ENCODE assay signal across 16 cellular contexts in the genomic region with DNA sequence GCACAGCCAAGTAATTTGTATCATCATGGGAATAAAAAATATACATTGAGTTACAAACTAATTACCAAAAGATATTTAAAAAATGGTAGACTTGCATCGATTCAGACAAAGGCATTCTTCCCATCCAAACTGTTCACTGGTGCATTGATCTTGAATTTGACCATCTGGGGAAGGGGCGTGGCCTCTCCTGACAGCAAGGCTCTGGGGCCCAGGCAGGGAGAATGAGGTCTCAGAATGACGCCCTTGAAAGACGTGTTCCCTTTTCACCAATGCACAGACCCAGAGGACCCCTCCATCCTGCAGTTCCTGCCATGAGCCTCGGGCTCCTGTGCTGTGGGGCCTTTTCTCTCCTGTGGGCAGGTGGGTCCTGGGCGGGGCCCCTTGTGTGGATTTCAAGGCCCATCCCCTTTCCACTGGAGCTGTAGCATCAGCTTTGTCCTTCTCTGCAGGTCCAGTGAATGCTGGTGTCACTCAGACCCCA.
DNase-seq lines count a peak whose midpoint lies in the region; ATAC-seq and TF ChIP-seq lines count a peak whose summit lies in the region.
"Had no signal": no experiment of that assay in that cellular context is flagged by ENCODE, and none has a peak within 500 bp of the region (broad histone marks: within the 10 kb centered on the region; RNA-seq: fewer than 3 reads in every experiment).

No MANE protein-coding gene starts in this region.

- POLR2A ChIA-PET in CD8-positive, alpha-beta T cell (lab: Charles Lee) = interaction anchor here (4.6 kb wide), 1 partner anchor 448 kb away, joined by 22 read pairs; no protein-coding TSS in a partner anchor

- no peak for DNase-seq in activated T-cell treated with anti-CD3 and anti-CD28 coated beads, Interleukin-2, amount 50 U/mL, for 4 hours
- no peak for DNase-seq in activated T-cell treated with anti-CD3 and anti-CD28 coated beads, Interleukin-2, amount 50 U/mL, for 48 hours
- DNase-seq in CD8-positive, alpha-beta T cell = no peak
- DNase-seq in NCI-H2171 treated with DMSO at 0.1 percent for 48 hours (lab: John Stamatoyannopoulos, UW) = peak; percentile 75
- no peak for DNase-seq in endodermal cell
- no peak for DNase-seq in putamen (ENCODE audit: low spot score)
- DNase-seq in stimulated activated CD4-positive, alpha-beta T cell treated with anti-CD3 and anti-CD28 coated beads, Interleukin-12 subunit alpha, Interleukin-12 subunit beta, amount 100 ng/mL, for 4 hours = no peak
- DNase-seq: BE2C; CD4-positive, CD25-positive, alpha-beta regulatory T cell; Kasumi-1; NCI-H1417; NCI-H1694 treated with DMSO at 0.1 percent for 48 hours; NCI-H510A; Right ventricle myocardium superior had no signal

- no peak overlapping the region for H3K4me3 ChIP-seq in CD8-positive, alpha-beta T cell (ENCODE audit: low read depth, low read length)
- no peak overlapping the region for H3K4me3 ChIP-seq in endodermal cell (ENCODE audit: low read length)
- H3K4me3 ChIP-seq: GM23338, HAP-1 had no signal

- WGBS in endodermal cell (ENCODE audit: insufficient coverage in 1 of 2, insufficient read length in 1 of 2), 2 experiments = 90 to 94% methylated on average over 6 of the region's 6 CpGs

- H3K27ac ChIP-seq in CD8-positive, alpha-beta T cell (ENCODE audit: low read depth, low read length) = no peak overlapping the region
- peak overlapping the region; percentile 62 for H3K27ac ChIP-seq in endodermal cell (ENCODE audit: low read depth, low read length)

- H3K9ac ChIP-seq in endodermal cell (ENCODE audit: extremely low read depth, low read length, poor library complexity, severe bottlenecking) = no peak overlapping the region

- H3K4me1 ChIP-seq in CD8-positive, alpha-beta T cell (ENCODE audit: insufficient read depth, low read length) = peaks cover 38% of the 10 kb centered on the region
- H3K4me1 ChIP-seq in endodermal cell (ENCODE audit: control insufficient read depth, insufficient read depth, low read length) = no peaks in the 10 kb centered on the region
- H3K4me1 ChIP-seq: BE2C, HAP-1 had no signal

- no peaks in the 10 kb centered on the region for H3K36me3 Mint-ChIP-seq in activated T-cell treated with anti-CD3 and anti-CD28 coated beads, Interleukin-2, amount 50 U/mL, for 4 hours (ENCODE audit: insufficient read depth)
- no peaks in the 10 kb centered on the region for H3K36me3 Mint-ChIP-seq in CD8-positive, alpha-beta T cell
- H3K36me3 Mint-ChIP-seq in endodermal cell (ENCODE audit: low read depth) = no peaks in the 10 kb centered on the region
- H3K36me3 Mint-ChIP-seq: CD4-positive, CD25-positive, alpha-beta regulatory T cell had no signal

- ATAC-seq in activated T-cell treated with anti-CD3 and anti-CD28 coated beads, Interleukin-2, amount 50 U/mL, for 4 hours = no peak
- no peak for ATAC-seq in CD8-positive, alpha-beta T cell
- ATAC-seq: GM23338 had no signal

- peak overlapping the region; percentile 27 for H3K4me3 Mint-ChIP-seq in activated T-cell treated with anti-CD3 and anti-CD28 coated beads, Interleukin-2, amount 50 U/mL, for 4 hours
- no peak overlapping the region for H3K4me3 Mint-ChIP-seq in CD8-positive, alpha-beta T cell
- no peak overlapping the region for H3K4me3 Mint-ChIP-seq in endodermal cell
- H3K4me3 Mint-ChIP-seq: CD4-positive, CD25-positive, alpha-beta regulatory T cell; GM23338 had no signal

- H3K27me3 Mint-ChIP-seq in activated T-cell treated with anti-CD3 and anti-CD28 coated beads, Interleukin-2, amount 50 U/mL, for 4 hours (ENCODE audit: low read depth) = peaks cover 4% of the 10 kb centered on the region
- no peaks in the 10 kb centered on the region for H3K27me3 Mint-ChIP-seq in CD8-positive, alpha-beta T cell (ENCODE audit: low read depth)
- no peaks in the 10 kb centered on the region for H3K27me3 Mint-ChIP-seq in endodermal cell (ENCODE audit: insufficient read depth)

- CTCF ChIA-PET in CD8-positive, alpha-beta T cell (lab: Charles Lee) = interaction anchor here (1.9 kb wide), 1 partner anchor 45 kb away, joined by 7 read pairs; no protein-coding TSS in a partner anchor

- TF ChIP-seq CTCF in CD8-positive, alpha-beta T cell (IDR thresholded peaks at IDR 0.05) = no peak
- TF ChIP-seq CTCF in endodermal cell (conservative IDR thresholded peaks at IDR 0.05) = no peak

- intact Hi-C loops in CD8-positive, alpha-beta T cell (cut with DNase I, micrococcal nuclease) = no loop called here

- no peaks in the 10 kb centered on the region for H3K9me3 Mint-ChIP-seq in activated T-cell treated with anti-CD3 and anti-CD28 coated beads, Interleukin-2, amount 50 U/mL, for 4 hours
- no peaks in the 10 kb centered on the region for H3K9me3 Mint-ChIP-seq in CD8-positive, alpha-beta T cell
- H3K9me3 Mint-ChIP-seq in endodermal cell = no peaks in the 10 kb centered on the region
- H3K9me3 Mint-ChIP-seq: CD4-positive, CD25-positive, alpha-beta regulatory T cell; GM23338 had no signal

- H3K36me3 ChIP-seq in CD8-positive, alpha-beta T cell (ENCODE audit: insufficient read depth, low read length) = no peaks in the 10 kb centered on the region
- H3K36me3 ChIP-seq in endodermal cell (ENCODE audit: control insufficient read depth, insufficient read depth, low read length) = no peaks in the 10 kb centered on the region
- H3K36me3 ChIP-seq: BE2C, HAP-1 had no signal

- H3K27me3 ChIP-seq in CD8-positive, alpha-beta T cell (ENCODE audit: insufficient read depth, low read length) = no peaks in the 10 kb centered on the region
- peaks cover 3% of the 10 kb centered on the region for H3K27me3 ChIP-seq in endodermal cell (ENCODE audit: control insufficient read depth, insufficient read depth, low read length, poor library complexity, severe bottlenecking)
- H3K27me3 ChIP-seq: BE2C had no signal

- H3K9me3 ChIP-seq in CD8-positive, alpha-beta T cell (ENCODE audit: low read length) = no peaks in the 10 kb centered on the region
- H3K9me3 ChIP-seq in endodermal cell (ENCODE audit: control insufficient read depth, low read length) = no peaks in the 10 kb centered on the region
- H3K9me3 ChIP-seq: BE2C, HAP-1 had no signal

- H3K4me1 Mint-ChIP-seq in activated T-cell treated with anti-CD3 and anti-CD28 coated beads, Interleukin-2, amount 50 U/mL, for 4 hours (ENCODE audit: low read depth) = peaks cover 23% of the 10 kb centered on the region
- H3K4me1 Mint-ChIP-seq in CD8-positive, alpha-beta T cell (ENCODE audit: low read depth) = peaks cover 54% of the 10 kb centered on the region
- peaks cover 4% of the 10 kb centered on the region for H3K4me1 Mint-ChIP-seq in endodermal cell

- peak overlapping the region; percentile 29 for H3K27ac Mint-ChIP-seq in CD8-positive, alpha-beta T cell
- no peak overlapping the region for H3K27ac Mint-ChIP-seq in endodermal cell
- H3K27ac Mint-ChIP-seq: CD4-positive, CD25-positive, alpha-beta regulatory T cell; GM23338 had no signal
